ENCODE assay signal across 1 cellular context in the genomic region with DNA sequence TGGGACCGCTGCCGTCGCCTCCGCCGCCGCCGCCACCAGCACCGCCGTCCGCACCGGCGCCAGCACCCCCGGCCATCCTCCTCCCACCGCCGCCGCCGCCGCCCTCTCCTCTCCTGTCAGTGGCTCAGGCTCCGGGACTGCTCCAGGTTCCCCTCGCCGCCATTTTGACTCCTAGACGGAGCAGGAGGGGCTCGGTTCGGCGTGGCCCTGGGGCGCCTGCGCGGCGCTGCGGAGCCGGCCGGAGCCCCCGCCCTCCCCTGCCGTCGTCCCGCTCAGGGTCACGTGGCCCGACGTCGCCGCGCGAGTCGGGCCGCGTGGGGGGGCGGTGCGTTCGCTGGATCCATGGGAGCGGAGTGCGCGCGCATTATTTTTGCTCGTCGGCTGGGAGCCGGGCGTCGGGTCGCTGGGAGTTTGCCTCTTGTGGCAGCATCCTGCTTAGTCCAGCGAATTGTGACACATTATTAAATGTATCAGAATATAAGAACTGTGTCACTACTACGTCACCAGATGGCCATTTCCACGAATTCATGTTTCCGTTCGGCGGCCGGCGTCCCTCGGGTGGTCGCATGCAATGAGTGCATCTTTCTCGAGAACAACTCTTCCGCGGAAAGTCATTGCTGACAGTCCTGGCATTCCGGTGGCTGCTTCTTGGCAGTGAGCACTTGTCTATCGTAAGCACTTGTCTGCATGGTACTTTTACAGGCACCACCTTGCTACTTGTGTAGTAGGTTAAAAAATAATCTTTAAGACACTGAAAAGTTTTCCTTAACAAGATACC.
A peak's percentile ranks its signal among the peaks of the same experiment; 100 is the strongest.
TF ChIP-seq lines count a peak whose summit lies in the region.

A gene with protein sequence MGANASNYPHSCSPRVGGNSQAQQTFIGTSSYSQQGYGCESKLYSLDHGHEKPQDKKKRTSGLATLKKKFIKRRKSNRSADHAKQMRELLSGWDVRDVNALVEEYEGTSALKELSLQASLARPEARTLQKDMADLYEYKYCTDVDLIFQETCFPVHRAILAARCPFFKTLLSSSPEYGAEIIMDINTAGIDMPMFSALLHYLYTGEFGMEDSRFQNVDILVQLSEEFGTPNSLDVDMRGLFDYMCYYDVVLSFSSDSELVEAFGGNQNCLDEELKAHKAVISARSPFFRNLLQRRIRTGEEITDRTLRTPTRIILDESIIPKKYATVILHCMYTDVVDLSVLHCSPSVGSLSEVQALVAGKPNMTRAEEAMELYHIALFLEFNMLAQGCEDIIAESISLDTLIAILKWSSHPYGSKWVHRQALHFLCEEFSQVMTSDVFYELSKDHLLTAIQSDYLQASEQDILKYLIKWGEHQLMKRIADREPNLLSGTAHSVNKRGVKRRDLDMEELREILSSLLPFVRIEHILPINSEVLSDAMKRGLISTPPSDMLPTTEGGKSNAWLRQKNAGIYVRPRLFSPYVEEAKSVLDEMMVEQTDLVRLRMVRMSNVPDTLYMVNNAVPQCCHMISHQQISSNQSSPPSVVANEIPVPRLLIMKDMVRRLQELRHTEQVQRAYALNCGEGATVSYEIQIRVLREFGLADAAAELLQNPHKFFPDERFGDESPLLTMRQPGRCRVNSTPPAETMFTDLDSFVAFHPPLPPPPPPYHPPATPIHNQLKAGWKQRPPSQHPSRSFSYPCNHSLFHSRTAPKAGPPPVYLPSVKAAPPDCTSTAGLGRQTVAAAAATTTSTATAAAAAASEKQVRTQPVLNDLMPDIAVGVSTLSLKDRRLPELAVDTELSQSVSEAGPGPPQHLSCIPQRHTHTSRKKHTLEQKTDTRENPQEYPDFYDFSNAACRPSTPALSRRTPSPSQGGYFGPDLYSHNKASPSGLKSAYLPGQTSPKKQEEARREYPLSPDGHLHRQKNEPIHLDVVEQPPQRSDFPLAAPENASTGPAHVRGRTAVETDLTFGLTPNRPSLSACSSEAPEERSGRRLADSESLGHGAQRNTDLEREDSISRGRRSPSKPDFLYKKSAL (minus strand): TSS at position 184 of the 778 bp plus-strand sequence. CDS start 36,985 bp downstream, outside the sequence.

TF ChIP-seq in GM12878, 131 proteins besides CTCF, POLR2A, EP300 and RAD21 (continued from another document and continues in another):
- TF ChIP-seq ZNF687 (IDR thresholded peaks at IDR 0.05), result peak; percentile 65; the same call in 1 of the 2 replicates
- 0 out of 2 replicates have a peak, but pooled peaks have one; percentile 24 for TF ChIP-seq CHD2 (IDR thresholded peaks at IDR 0.05; ENCODE audit: borderline replicate concordance, low read depth, low read length)
- TF ChIP-seq, protein P1, sequence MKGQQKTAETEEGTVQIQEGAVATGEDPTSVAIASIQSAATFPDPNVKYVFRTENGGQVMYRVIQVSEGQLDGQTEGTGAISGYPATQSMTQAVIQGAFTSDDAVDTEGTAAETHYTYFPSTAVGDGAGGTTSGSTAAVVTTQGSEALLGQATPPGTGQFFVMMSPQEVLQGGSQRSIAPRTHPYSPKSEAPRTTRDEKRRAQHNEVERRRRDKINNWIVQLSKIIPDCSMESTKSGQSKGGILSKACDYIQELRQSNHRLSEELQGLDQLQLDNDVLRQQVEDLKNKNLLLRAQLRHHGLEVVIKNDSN (IDR thresholded peaks at IDR 0.05; ENCODE audit: borderline replicate concordance, extremely low read length, insufficient read depth, low read depth, low read length), result peak; percentile 95
- no peak for TF ChIP-seq PKNOX1 (IDR thresholded peaks at IDR 0.05)
- TF ChIP-seq, protein P2, sequence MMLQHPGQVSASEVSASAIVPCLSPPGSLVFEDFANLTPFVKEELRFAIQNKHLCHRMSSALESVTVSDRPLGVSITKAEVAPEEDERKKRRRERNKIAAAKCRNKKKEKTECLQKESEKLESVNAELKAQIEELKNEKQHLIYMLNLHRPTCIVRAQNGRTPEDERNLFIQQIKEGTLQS (IDR thresholded peaks at IDR 0.05; ENCODE audit: borderline replicate concordance, extremely low read depth, low read depth, low read length), result peak; percentile 77; the same call in 1 of the 2 replicates
- TF ChIP-seq MAX (IDR thresholded peaks at IDR 0.05; ENCODE audit: low read depth, low read length), result peak; percentile 97
- TF ChIP-seq, protein P3, sequence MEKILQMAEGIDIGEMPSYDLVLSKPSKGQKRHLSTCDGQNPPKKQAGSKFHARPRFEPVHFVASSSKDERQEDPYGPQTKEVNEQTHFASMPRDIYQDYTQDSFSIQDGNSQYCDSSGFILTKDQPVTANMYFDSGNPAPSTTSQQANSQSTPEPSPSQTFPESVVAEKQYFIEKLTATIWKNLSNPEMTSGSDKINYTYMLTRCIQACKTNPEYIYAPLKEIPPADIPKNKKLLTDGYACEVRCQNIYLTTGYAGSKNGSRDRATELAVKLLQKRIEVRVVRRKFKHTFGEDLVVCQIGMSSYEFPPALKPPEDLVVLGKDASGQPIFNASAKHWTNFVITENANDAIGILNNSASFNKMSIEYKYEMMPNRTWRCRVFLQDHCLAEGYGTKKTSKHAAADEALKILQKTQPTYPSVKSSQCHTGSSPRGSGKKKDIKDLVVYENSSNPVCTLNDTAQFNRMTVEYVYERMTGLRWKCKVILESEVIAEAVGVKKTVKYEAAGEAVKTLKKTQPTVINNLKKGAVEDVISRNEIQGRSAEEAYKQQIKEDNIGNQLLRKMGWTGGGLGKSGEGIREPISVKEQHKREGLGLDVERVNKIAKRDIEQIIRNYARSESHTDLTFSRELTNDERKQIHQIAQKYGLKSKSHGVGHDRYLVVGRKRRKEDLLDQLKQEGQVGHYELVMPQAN (conservative IDR thresholded peaks at IDR 0.05), result peak; percentile 72
- peak; percentile 76 for TF ChIP-seq NRF1 (conservative IDR thresholded peaks at IDR 0.05; ENCODE audit: low read depth, low read length)
- TF ChIP-seq, protein P4, sequence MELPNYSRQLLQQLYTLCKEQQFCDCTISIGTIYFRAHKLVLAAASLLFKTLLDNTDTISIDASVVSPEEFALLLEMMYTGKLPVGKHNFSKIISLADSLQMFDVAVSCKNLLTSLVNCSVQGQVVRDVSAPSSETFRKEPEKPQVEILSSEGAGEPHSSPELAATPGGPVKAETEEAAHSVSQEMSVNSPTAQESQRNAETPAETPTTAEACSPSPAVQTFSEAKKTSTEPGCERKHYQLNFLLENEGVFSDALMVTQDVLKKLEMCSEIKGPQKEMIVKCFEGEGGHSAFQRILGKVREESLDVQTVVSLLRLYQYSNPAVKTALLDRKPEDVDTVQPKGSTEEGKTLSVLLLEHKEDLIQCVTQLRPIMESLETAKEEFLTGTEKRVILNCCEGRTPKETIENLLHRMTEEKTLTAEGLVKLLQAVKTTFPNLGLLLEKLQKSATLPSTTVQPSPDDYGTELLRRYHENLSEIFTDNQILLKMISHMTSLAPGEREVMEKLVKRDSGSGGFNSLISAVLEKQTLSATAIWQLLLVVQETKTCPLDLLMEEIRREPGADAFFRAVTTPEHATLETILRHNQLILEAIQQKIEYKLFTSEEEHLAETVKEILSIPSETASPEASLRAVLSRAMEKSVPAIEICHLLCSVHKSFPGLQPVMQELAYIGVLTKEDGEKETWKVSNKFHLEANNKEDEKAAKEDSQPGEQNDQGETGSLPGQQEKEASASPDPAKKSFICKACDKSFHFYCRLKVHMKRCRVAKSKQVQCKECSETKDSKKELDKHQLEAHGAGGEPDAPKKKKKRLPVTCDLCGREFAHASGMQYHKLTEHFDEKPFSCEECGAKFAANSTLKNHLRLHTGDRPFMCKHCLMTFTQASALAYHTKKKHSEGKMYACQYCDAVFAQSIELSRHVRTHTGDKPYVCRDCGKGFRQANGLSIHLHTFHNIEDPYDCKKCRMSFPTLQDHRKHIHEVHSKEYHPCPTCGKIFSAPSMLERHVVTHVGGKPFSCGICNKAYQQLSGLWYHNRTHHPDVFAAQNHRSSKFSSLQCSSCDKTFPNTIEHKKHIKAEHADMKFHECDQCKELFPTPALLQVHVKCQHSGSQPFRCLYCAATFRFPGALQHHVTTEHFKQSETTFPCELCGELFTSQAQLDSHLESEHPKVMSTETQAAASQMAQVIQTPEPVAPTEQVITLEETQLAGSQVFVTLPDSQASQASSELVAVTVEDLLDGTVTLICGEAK (IDR thresholded peaks at IDR 0.05; ENCODE audit: borderline replicate concordance), result peak; percentile 20; the same call in 1 of the 2 replicates
- peak; percentile 52 for TF ChIP-seq ATF7 (IDR thresholded peaks at IDR 0.05; ENCODE audit: low read depth)
- no peak for TF ChIP-seq CBX3 (IDR thresholded peaks at IDR 0.05; ENCODE audit: borderline replicate concordance, low read depth)
- TF ChIP-seq MLLT1 (IDR thresholded peaks at IDR 0.05), result 0 out of 2 replicates have a peak, but pooled peaks have one; percentile 31
- peak; percentile 15; the same call in 1 of the 2 replicates for TF ChIP-seq ZNF207 (IDR thresholded peaks at IDR 0.05; ENCODE audit: borderline replicate concordance)
- TF ChIP-seq NFYA (IDR thresholded peaks at IDR 0.05; ENCODE audit: borderline replicate concordance, low read depth, low read length), result no peak
- TF ChIP-seq TAF1 (IDR thresholded peaks at IDR 0.05; ENCODE audit: borderline replicate concordance, low read depth, low read length), result peak; percentile 86
- peak; percentile 17; the same call in 1 of the 3 replicates for TF ChIP-seq POU2F2 (IDR thresholded peaks at IDR 0.05; ENCODE audit: borderline replicate concordance, low read depth, low read length)
- TF ChIP-seq, protein P5, sequence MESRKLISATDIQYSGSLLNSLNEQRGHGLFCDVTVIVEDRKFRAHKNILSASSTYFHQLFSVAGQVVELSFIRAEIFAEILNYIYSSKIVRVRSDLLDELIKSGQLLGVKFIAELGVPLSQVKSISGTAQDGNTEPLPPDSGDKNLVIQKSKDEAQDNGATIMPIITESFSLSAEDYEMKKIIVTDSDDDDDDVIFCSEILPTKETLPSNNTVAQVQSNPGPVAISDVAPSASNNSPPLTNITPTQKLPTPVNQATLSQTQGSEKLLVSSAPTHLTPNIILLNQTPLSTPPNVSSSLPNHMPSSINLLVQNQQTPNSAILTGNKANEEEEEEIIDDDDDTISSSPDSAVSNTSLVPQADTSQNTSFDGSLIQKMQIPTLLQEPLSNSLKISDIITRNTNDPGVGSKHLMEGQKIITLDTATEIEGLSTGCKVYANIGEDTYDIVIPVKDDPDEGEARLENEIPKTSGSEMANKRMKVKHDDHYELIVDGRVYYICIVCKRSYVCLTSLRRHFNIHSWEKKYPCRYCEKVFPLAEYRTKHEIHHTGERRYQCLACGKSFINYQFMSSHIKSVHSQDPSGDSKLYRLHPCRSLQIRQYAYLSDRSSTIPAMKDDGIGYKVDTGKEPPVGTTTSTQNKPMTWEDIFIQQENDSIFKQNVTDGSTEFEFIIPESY (IDR thresholded peaks at IDR 0.05), result no peak
- TF ChIP-seq E4F1 (IDR thresholded peaks at IDR 0.05; ENCODE audit: borderline replicate concordance, partially characterized antibody), result no peak
- TF ChIP-seq SMARCA5 (IDR thresholded peaks at IDR 0.05), result peak; percentile 62; the same call in 1 of the 2 replicates
